Comparison of ENCODE assay signal across 1 cellular context in genomic region chr12:68579254-68579653, GRCh38.
TF ChIP-seq lines count a peak whose summit lies in the region.

No MANE protein-coding gene starts in this region.

TF ChIP-seq in GM23338, 12 proteins besides CTCF, POLR2A, EP300 and RAD21:
- TF ChIP-seq ZNF462 (CRISPR knock-in tag; IDR thresholded peaks at IDR 0.05), result no peak
